In the genomic region with DNA sequence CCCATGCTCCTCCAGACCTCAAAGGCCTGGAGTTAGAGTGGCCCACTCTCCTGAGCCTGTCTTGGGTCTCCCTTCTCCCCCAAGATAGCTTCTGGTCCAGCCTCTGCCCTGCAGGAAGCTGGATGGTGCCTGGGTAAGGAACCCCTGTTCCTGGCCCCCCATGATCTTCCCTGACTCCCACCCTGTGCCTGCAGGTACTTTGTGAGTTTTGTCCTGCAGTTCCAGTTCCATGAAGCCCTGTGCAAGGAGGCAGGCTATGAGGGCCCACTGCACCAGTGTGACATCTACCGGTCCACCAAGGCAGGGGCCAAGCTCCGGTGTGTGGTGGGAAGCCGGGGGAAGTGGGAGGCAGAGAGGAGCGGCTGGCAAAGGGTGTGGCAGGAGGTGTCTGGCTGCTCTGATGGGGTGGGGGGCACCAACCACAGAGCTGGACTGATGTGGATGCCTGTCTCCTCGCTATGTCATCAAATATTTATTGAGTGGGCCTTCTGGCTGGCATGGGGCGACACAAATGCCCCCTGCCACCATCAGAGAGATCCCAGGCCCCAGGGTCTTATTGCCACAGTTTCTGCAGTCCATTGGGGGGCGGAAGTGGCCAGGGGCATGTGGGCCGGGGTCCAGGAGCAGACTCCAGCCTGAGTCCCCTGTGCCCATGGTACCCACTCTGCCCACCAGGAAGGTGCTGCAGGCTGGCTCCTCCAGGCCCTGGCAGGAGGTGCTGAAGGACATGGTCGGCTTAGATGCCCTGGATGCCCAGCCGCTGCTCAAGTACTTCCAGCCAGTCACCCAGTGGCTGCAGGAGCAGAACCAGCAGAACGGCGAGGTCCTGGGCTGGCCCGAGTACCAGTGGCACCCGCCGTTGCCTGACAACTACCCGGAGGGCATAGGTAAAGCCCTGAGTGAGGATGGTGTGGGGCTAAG, we compare ENCODE assay signal across 2 cellular contexts.
TF ChIP-seq lines count a peak whose summit lies in the region.

No MANE protein-coding gene starts in this region.

TF ChIP-seq in SK-N-SH, 30 proteins besides CTCF, POLR2A, EP300 and RAD21:
- TF ChIP-seq, protein P1, sequence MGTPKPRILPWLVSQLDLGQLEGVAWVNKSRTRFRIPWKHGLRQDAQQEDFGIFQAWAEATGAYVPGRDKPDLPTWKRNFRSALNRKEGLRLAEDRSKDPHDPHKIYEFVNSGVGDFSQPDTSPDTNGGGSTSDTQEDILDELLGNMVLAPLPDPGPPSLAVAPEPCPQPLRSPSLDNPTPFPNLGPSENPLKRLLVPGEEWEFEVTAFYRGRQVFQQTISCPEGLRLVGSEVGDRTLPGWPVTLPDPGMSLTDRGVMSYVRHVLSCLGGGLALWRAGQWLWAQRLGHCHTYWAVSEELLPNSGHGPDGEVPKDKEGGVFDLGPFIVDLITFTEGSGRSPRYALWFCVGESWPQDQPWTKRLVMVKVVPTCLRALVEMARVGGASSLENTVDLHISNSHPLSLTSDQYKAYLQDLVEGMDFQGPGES (IDR thresholded peaks at IDR 0.05; ENCODE audit: low read depth, low read length): no peak

TF ChIP-seq in SK-N-SH treated with all-trans-retinoic acid at 6 μM for 48 hours, 23 proteins besides CTCF, POLR2A, EP300 and RAD21:
- TF ChIP-seq TOX (CRISPR knock-in tag; IDR thresholded peaks at IDR 0.05; ENCODE audit: borderline replicate concordance) (no peak), ISL1 (CRISPR knock-in tag; IDR thresholded peaks at IDR 0.05) (no peak), OSR1 (CRISPR knock-in tag; IDR thresholded peaks at IDR 0.05) (no peak), ZNF8 (CRISPR knock-in tag; IDR thresholded peaks at IDR 0.05) (no peak), CSDC2 (CRISPR knock-in tag; IDR thresholded peaks at IDR 0.05) (no peak), SNAI2 (CRISPR knock-in tag; IDR thresholded peaks at IDR 0.05) (no peak), ZNF565 (CRISPR knock-in tag; conservative IDR thresholded peaks at IDR 0.05; ENCODE audit: low read depth) (no peak), ZFP30 (CRISPR knock-in tag; IDR thresholded peaks at IDR 0.05) (no peak)
- TF ChIP-seq, protein P2, sequence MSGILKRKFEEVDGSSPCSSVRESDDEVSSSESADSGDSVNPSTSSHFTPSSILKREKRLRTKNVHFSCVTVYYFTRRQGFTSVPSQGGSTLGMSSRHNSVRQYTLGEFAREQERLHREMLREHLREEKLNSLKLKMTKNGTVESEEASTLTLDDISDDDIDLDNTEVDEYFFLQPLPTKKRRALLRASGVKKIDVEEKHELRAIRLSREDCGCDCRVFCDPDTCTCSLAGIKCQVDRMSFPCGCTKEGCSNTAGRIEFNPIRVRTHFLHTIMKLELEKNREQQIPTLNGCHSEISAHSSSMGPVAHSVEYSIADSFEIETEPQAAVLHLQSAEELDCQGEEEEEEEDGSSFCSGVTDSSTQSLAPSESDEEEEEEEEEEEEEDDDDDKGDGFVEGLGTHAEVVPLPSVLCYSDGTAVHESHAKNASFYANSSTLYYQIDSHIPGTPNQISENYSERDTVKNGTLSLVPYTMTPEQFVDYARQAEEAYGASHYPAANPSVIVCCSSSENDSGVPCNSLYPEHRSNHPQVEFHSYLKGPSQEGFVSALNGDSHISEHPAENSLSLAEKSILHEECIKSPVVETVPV (CRISPR knock-in tag; IDR thresholded peaks at IDR 0.05): no peak
- TF ChIP-seq, protein P3, sequence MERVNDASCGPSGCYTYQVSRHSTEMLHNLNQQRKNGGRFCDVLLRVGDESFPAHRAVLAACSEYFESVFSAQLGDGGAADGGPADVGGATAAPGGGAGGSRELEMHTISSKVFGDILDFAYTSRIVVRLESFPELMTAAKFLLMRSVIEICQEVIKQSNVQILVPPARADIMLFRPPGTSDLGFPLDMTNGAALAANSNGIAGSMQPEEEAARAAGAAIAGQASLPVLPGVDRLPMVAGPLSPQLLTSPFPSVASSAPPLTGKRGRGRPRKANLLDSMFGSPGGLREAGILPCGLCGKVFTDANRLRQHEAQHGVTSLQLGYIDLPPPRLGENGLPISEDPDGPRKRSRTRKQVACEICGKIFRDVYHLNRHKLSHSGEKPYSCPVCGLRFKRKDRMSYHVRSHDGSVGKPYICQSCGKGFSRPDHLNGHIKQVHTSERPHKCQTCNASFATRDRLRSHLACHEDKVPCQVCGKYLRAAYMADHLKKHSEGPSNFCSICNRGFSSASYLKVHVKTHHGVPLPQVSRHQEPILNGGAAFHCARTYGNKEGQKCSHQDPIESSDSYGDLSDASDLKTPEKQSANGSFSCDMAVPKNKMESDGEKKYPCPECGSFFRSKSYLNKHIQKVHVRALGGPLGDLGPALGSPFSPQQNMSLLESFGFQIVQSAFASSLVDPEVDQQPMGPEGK (CRISPR knock-in tag; IDR thresholded peaks at IDR 0.05; ENCODE audit: borderline replicate concordance): no peak
